In the genomic region with DNA sequence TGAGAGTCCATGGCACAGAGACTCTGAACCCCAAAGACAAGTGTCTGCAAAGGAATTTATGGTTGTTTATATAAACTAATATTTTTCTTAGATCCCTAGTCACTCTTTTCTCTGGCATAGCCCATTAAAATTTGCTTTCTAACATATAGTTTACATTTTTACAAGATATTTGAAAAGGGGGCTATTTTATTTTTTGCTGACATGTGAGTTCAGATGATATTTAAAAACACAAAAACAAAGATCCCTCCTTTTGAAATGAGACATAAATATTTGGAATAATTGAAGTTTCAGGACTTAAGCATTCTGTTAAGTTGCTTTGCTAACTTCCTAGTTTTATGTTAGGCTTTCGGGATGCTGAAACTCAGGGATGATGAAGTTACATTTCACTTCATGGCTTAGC, we compare ENCODE assay signal across 1 cellular context.
TF ChIP-seq lines count a peak whose summit lies in the region.

No MANE protein-coding gene starts in this region.

TF ChIP-seq in SK-N-SH treated with all-trans-retinoic acid at 6 μM for 48 hours, 23 proteins besides CTCF, POLR2A, EP300 and RAD21:
- TF ChIP-seq, protein P1, sequence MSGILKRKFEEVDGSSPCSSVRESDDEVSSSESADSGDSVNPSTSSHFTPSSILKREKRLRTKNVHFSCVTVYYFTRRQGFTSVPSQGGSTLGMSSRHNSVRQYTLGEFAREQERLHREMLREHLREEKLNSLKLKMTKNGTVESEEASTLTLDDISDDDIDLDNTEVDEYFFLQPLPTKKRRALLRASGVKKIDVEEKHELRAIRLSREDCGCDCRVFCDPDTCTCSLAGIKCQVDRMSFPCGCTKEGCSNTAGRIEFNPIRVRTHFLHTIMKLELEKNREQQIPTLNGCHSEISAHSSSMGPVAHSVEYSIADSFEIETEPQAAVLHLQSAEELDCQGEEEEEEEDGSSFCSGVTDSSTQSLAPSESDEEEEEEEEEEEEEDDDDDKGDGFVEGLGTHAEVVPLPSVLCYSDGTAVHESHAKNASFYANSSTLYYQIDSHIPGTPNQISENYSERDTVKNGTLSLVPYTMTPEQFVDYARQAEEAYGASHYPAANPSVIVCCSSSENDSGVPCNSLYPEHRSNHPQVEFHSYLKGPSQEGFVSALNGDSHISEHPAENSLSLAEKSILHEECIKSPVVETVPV (CRISPR knock-in tag; IDR thresholded peaks at IDR 0.05), result no peak
- TF ChIP-seq, protein P2, sequence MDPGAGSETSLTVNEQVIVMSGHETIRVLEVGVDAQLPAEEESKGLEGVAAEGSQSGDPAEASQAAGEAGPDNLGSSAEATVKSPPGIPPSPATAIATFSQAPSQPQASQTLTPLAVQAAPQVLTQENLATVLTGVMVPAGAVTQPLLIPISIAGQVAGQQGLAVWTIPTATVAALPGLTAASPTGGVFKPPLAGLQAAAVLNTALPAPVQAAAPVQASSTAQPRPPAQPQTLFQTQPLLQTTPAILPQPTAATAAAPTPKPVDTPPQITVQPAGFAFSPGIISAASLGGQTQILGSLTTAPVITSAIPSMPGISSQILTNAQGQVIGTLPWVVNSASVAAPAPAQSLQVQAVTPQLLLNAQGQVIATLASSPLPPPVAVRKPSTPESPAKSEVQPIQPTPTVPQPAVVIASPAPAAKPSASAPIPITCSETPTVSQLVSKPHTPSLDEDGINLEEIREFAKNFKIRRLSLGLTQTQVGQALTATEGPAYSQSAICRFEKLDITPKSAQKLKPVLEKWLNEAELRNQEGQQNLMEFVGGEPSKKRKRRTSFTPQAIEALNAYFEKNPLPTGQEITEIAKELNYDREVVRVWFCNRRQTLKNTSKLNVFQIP (CRISPR knock-in tag; IDR thresholded peaks at IDR 0.05; ENCODE audit: borderline replicate concordance, low read depth), result no peak
- TF ChIP-seq ZC3H10 (CRISPR knock-in tag; IDR thresholded peaks at IDR 0.05) (no peak), ISL1 (CRISPR knock-in tag; IDR thresholded peaks at IDR 0.05) (no peak), ZFP3 (CRISPR knock-in tag; IDR thresholded peaks at IDR 0.05) (no peak), ZNF565 (CRISPR knock-in tag; conservative IDR thresholded peaks at IDR 0.05; ENCODE audit: low read depth) (no peak), BACH2 (CRISPR knock-in tag; IDR thresholded peaks at IDR 0.05; ENCODE audit: borderline replicate concordance) (no peak)
- TF ChIP-seq, protein P3, sequence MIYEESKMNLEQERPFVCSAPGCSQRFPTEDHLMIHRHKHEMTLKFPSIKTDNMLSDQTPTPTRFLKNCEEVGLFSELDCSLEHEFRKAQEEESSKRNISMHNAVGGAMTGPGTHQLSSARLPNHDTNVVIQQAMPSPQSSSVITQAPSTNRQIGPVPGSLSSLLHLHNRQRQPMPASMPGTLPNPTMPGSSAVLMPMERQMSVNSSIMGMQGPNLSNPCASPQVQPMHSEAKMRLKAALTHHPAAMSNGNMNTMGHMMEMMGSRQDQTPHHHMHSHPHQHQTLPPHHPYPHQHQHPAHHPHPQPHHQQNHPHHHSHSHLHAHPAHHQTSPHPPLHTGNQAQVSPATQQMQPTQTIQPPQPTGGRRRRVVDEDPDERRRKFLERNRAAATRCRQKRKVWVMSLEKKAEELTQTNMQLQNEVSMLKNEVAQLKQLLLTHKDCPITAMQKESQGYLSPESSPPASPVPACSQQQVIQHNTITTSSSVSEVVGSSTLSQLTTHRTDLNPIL (CRISPR knock-in tag; IDR thresholded peaks at IDR 0.05; ENCODE audit: low read depth), result no peak
